In genomic region chr17:81231766-81232581, GRCh38 we compare ENCODE assay signal across 24 cellular contexts. TPM values are rescaled to one million over a fixed set of nuclear protein-coding genes. Genes with fewer than 3 reads are reported as not detected.
DNase-seq lines count a peak whose midpoint lies in the region; ATAC-seq, FAIRE-seq and TF ChIP-seq lines count a peak whose summit lies in the region.
"Had no signal": no experiment of that assay in that cellular context is flagged by ENCODE, and none has a peak within 500 bp of the region (broad histone marks: within the 10 kb centered on the region; RNA-seq: fewer than 3 reads in every experiment).

No MANE protein-coding gene starts in this region.

- CTCF ChIA-PET in HepG2 (lab: Yijun Ruan, JAX; ENCODE audit: low intra/inter-chr PET ratio, low total read pairs) (no interaction called here), Calu3 (lab: Charles Lee) (no interaction called here)

- H3K27me3 ChIP-seq in HepG2 (ENCODE audit: control insufficient read depth in 1 of 2, insufficient read depth in 2 of 2, low read length in 2 of 2) (no peaks in the 10 kb centered on the region), right lobe of liver (no peaks in the 10 kb centered on the region), osteoblast (ENCODE audit: insufficient read depth, low read length) (no peaks in the 10 kb centered on the region)
- H3K27me3 ChIP-seq: BLaER1 had no signal

- H2AFZ ChIP-seq in HepG2 (ENCODE audit: low read length) (no peak overlapping the region), osteoblast (ENCODE audit: low read length) (no peak overlapping the region)
- H2AFZ ChIP-seq: GM23338 had no signal

- TF ChIP-seq POLR2A in HepG2 (IDR thresholded peaks at IDR 0.05; ENCODE audit: insufficient read depth in 1 of 2, low read depth in 2 of 2, low read length in 2 of 2): no peak
- TF ChIP-seq POLR2A in right lobe of liver (IDR thresholded peaks at IDR 0.05): no peak

- TF ChIP-seq RAD21 in HepG2 (CRISPR knock-in tag; IDR thresholded peaks at IDR 0.05): no peak

- BruUV-seq in HepG2 (replicated peaks; lab: Mats Ljungman, UMichigan) (no TSS peak), Calu3 (replicated peaks; lab: Mats Ljungman, UMichigan) (no TSS peak)

- 96% methylated on average over 28 of the region's 43 CpGs for WGBS in HepG2 (ENCODE audit: low lambda C conversion rate)
- 100% methylated on average over 7 of the region's 43 CpGs for WGBS in right lobe of liver (ENCODE audit: insufficient coverage, low coverage, low lambda C conversion rate, missing lambda C conversion rate)

- H3K4me1 ChIP-seq in HepG2 (ENCODE audit: insufficient read depth, low read length) (peaks cover 2% of the 10 kb centered on the region; the same call in 1 of the 2 replicates), right lobe of liver (no peaks in the 10 kb centered on the region), kidney (ENCODE audit: control insufficient read depth in 1 of 2, insufficient read depth in 1 of 2, low read depth in 1 of 2, low read length in 2 of 2) (no peaks in the 10 kb centered on the region), osteoblast (ENCODE audit: insufficient read depth, low read length) (no peaks in the 10 kb centered on the region)
- H3K4me1 ChIP-seq: HAP-1 had no signal

- no peaks in the 10 kb centered on the region for H3K9me3 Mint-ChIP-seq in Calu3 (ENCODE audit: low read depth, unreplicated experiment)
- H3K9me3 Mint-ChIP-seq: CD4-positive, CD25-positive, alpha-beta regulatory T cell; CD8-positive, alpha-beta T cell; GM23338 had no signal

- H3K36me3 ChIP-seq in HepG2 (replicated peaks in 1 of 2; ENCODE audit: control insufficient read depth in 1 of 2, insufficient read depth in 2 of 2, low read length in 2 of 2) (peaks cover 25 to 32% of the 10 kb centered on the region in 2 experiments; a peak in 4 of 5 replicates), right lobe of liver (peaks cover 0 to 20% (median 1%) of the 10 kb centered on the region in 4 donors), kidney (ENCODE audit: control insufficient read depth in 1 of 2, insufficient read depth in 2 of 2, low read length in 2 of 2) (peaks cover 5 to 10% of the 10 kb centered on the region in 2 donors), osteoblast (ENCODE audit: insufficient read depth, low read length) (peaks cover 14% of the 10 kb centered on the region)

- H3K4me3 Mint-ChIP-seq in Calu3 (ENCODE audit: low read depth, unreplicated experiment): no peak overlapping the region
- H3K4me3 Mint-ChIP-seq: B cell; CD8-positive, alpha-beta T cell; GM23338 had no signal

- TF ChIP-seq CTCF in HepG2 (CRISPR knock-in tag; IDR thresholded peaks at IDR 0.05) (no peak), right lobe of liver (IDR thresholded peaks at IDR 0.05) (no peak), kidney (IDR thresholded peaks at IDR 0.05; ENCODE audit: borderline replicate concordance, extremely low read depth, insufficient read depth) (no peak), osteoblast (IDR thresholded peaks at IDR 0.05; ENCODE audit: extremely low read depth, low read depth, low read length) (no peak), Calu3 (IDR thresholded peaks at IDR 0.05; ENCODE audit: unreplicated experiment) (no peak)

- no peak overlapping the region for H3K4me2 ChIP-seq in HepG2 (ENCODE audit: low read depth, low read length)
- H3K4me2 ChIP-seq in osteoblast (ENCODE audit: insufficient read depth, low read length): no peak overlapping the region
- H3K4me2 ChIP-seq: BLaER1, GM23338 had no signal

- POLR2A ChIA-PET in HepG2 (lab: Yijun Ruan, JAX): interaction anchor here (1.3 kb wide), 1 partner anchor 9 kb away, joined by 6 read pairs; the partner anchor contains the start of gene CEP131

- no peaks in the 10 kb centered on the region for H3K4me1 Mint-ChIP-seq in Calu3 (ENCODE audit: low read depth, unreplicated experiment)
- H3K4me1 Mint-ChIP-seq: GM23338 had no signal

- in situ Hi-C loops in HepG2 (cut with HindIII; ENCODE audit: extremely low pct_ligation_motif_present, low pct_unique_long_range_greater_than_20kb): no loop called here

- TF ChIP-seq EP300 in HepG2 (IDR thresholded peaks at IDR 0.05; ENCODE audit: low read depth in 2 of 2, low read length in 2 of 2) (no peak), HepG2 (CRISPR knock-in tag; IDR thresholded peaks at IDR 0.05; ENCODE audit: borderline replicate concordance) (no peak)

- H4K20me1 ChIP-seq in HepG2 (ENCODE audit: insufficient read depth, low read length) (no peaks in the 10 kb centered on the region), osteoblast (ENCODE audit: insufficient read depth, low read length) (peaks cover 7% of the 10 kb centered on the region)

- FAIRE-seq in HepG2 (lab: Jason Lieb, UNC) (no peak), kidney (lab: Jason Lieb, UNC) (no peak)
- FAIRE-seq: A204.1, D721Med, GM18507, H54 had no signal

- H3K79me2 ChIP-seq in HepG2 (ENCODE audit: insufficient read depth, low read length) (peaks cover 3% of the 10 kb centered on the region), osteoblast (ENCODE audit: insufficient read depth, low read length) (peaks cover 22% of the 10 kb centered on the region)

- ATAC-seq in Right ventricle myocardium inferior (no peak), left ventricle myocardium superior (no peak), HepG2 (no peak), right lobe of liver (no peak)
- ATAC-seq: CD8-positive, alpha-beta T cell; GM23338 had no signal

- H3K9me3 ChIP-seq in HepG2 (ENCODE audit: low read length): no peaks in the 10 kb centered on the region
- H3K9me3 ChIP-seq in right lobe of liver: no peaks in the 10 kb centered on the region
- H3K9me3 ChIP-seq in kidney (ENCODE audit: control insufficient read depth in 1 of 2, low read length in 2 of 2): no peaks in the 10 kb centered on the region
- H3K9me3 ChIP-seq in osteoblast (ENCODE audit: low read depth, low read length): no peaks in the 10 kb centered on the region
- H3K9me3 ChIP-seq: HAP-1 had no signal

- no peak overlapping the region for H3K27ac Mint-ChIP-seq in Calu3 (ENCODE audit: unreplicated experiment)
- H3K27ac Mint-ChIP-seq: B cell; CD8-positive, alpha-beta T cell had no signal

- H3K27ac ChIP-seq in HepG2 (ENCODE audit: extremely low read length, insufficient read depth, low read length): no peak overlapping the region
- H3K27ac ChIP-seq in right lobe of liver: no peak overlapping the region
- no peak overlapping the region for H3K27ac ChIP-seq in kidney (ENCODE audit: low read depth in 2 of 2, low read length in 2 of 2)
- H3K27ac ChIP-seq in osteoblast (ENCODE audit: low read depth, low read length): no peak overlapping the region
- H3K27ac ChIP-seq: 22Rv1, BLaER1, C4-2B had no signal

- H3K9ac ChIP-seq in HepG2 (ENCODE audit: insufficient read depth, low read depth, low read length) (no peak overlapping the region), kidney (ENCODE audit: low read length in 2 of 2) (no peak overlapping the region)
- H3K9ac ChIP-seq: BLaER1 had no signal

- no peaks in the 10 kb centered on the region for H3K27me3 Mint-ChIP-seq in Calu3 (ENCODE audit: unreplicated experiment)
- H3K27me3 Mint-ChIP-seq: B cell; CD4-positive, CD25-positive, alpha-beta regulatory T cell had no signal

- intact Hi-C loops in Right ventricle myocardium inferior (cut with DNase I): no loop called here
- intact Hi-C loops in left ventricle myocardium superior (cut with micrococcal nuclease): no loop called here
- intact Hi-C loops in HepG2 (cut with micrococcal nuclease; ENCODE audit: unreplicated experiment): no loop called here
- intact Hi-C loops in right lobe of liver (cut with DNase I): loop anchor here in 1 of 2 donors (10.0 kb wide), 1 partner anchor 87 kb away; no protein-coding TSS in a partner anchor
- intact Hi-C loops in kidney (cut with DNase I): no loop called here
- intact Hi-C loops in Calu3 (cut with micrococcal nuclease; ENCODE audit: unreplicated experiment): no loop called here

- peaks cover 12% of the 10 kb centered on the region for H3K36me3 Mint-ChIP-seq in Calu3 (ENCODE audit: insufficient read depth, unreplicated experiment)

- peak; percentile 61 for DNase-seq in Right ventricle myocardium inferior (ENCODE audit: missing footprints)
- no peak for DNase-seq in left ventricle myocardium superior
- DNase-seq in HepG2 (ENCODE audit: low spot score): no peak
- no peak for DNase-seq in right lobe of liver
- DNase-seq in kidney: peak; percentile 70
- no peak for DNase-seq in osteoblast (ENCODE audit: insufficient read length, low spot score, missing footprints)
- DNase-seq in Calu3: no peak
- DNase-seq: Caco-2; CD4-positive, CD25-positive, alpha-beta regulatory T cell; CD8-positive, alpha-beta T cell; DMS 273 treated with DMSO at 0.1 percent for 48 hours; DMS79; EL; GDM1 had no signal

- H3K4me3 ChIP-seq in HepG2 (replicated peaks in 1 of 3; ENCODE audit: insufficient read depth in 1 of 3, low read depth in 2 of 3, low read length in 3 of 3): no peak overlapping the region
- H3K4me3 ChIP-seq in right lobe of liver: no peak overlapping the region
- no peak overlapping the region for H3K4me3 ChIP-seq in kidney (ENCODE audit: low read length in 2 of 2)
- H3K4me3 ChIP-seq in osteoblast (ENCODE audit: insufficient read depth, low read length): no peak overlapping the region
- H3K4me3 ChIP-seq: BLaER1, GM23338, HAP-1 had no signal

RNA-seq across cellular contexts. Expression of gene TEPSIN, which starts 6.9 kb away (rescaled TPM):
- total RNA-seq in Right ventricle myocardium inferior (11.1 TPM), left ventricle myocardium superior (13.8 TPM), HepG2 (2016; rRNA removed; fragmentation: Illumina TruSeq; extraction: Trizol) (8.5 and 18.8 TPM in 2 replicates), right lobe of liver (10 to 100 TPM; 11.9 to 27.6 (median 18.1) TPM), kidney (42.8 TPM), osteoblast (16.6 and 18.0 TPM in 2 replicates), Calu3 (2022) (37.0 and 38.6 TPM in 2 replicates)
- 5.0 and 7.5 TPM in 2 replicates for total RNA-seq in HepG2 (2016; cell fraction: cytosol; rRNA removed; fragmentation: Illumina TruSeq; extraction: Trizol; ENCODE audit: low read depth)
- total RNA-seq in HepG2 (2016; cell fraction: insoluble cytoplasmic fraction; rRNA removed; fragmentation: Illumina TruSeq; extraction: Trizol): 7.1 and 20.3 TPM in 2 replicates
- total RNA-seq in HepG2 (2016; cell fraction: membrane; rRNA removed; fragmentation: Illumina TruSeq; extraction: Trizol): 7.0 and 8.1 TPM in 2 replicates
- 24.5 and 27.8 TPM in 2 replicates for total RNA-seq in HepG2 (2016; cell fraction: nucleus; rRNA removed; fragmentation: Illumina TruSeq; extraction: Trizol)
- polyA plus RNA-seq in HepG2 (2011; rRNA removed) (16.1 and 19.7 TPM in 2 replicates), kidney (ENCODE audit: insufficient read depth, low read depth, low replicate concordance) (13.9 TPM)
- 4.0 and 8.2 TPM in 2 replicates for polyA plus RNA-seq in HepG2 (2011; cell fraction: cytosol; rRNA removed)
- polyA plus RNA-seq in HepG2 (2011; cell fraction: nucleus; rRNA removed): 328 and 418 TPM in 2 replicates
- polyA plus RNA-seq in HepG2 (2012): 9.5 and 16.4 TPM in 2 replicates
- polyA plus RNA-seq in HepG2 (2016; cell fraction: cytosol; fragmentation: Illumina TruSeq; extraction: Trizol; ENCODE audit: low read depth): 2.4 and 2.5 TPM in 2 replicates
- 6.3 and 9.9 TPM in 2 replicates for polyA plus RNA-seq in HepG2 (2016; cell fraction: insoluble cytoplasmic fraction; fragmentation: Illumina TruSeq; extraction: Trizol; ENCODE audit: low read depth)
- 4.3 and 6.0 TPM in 2 replicates for polyA plus RNA-seq in HepG2 (2016; cell fraction: membrane; fragmentation: Illumina TruSeq; extraction: Trizol; ENCODE audit: low read depth)
- 90.2 and 98.6 TPM in 2 replicates for polyA plus RNA-seq in HepG2 (2016; cell fraction: nucleus; fragmentation: Illumina TruSeq; extraction: Trizol; ENCODE audit: insufficient read depth, low read depth)
- polyA minus RNA-seq in HepG2 (2011; rRNA and poly(A)+ RNA removed; ENCODE audit: low replicate concordance): 14.1 and 21.0 TPM in 2 replicates
- 3.4 and 3.7 TPM in 2 replicates for polyA minus RNA-seq in HepG2 (2011; cell fraction: cytosol; rRNA and poly(A)+ RNA removed)
- 39.0 and 47.9 TPM in 2 replicates for polyA minus RNA-seq in HepG2 (2011; cell fraction: nucleus; rRNA and poly(A)+ RNA removed)

RNA-seq across cellular contexts. Expression of gene NDUFAF8, which starts 7.1 kb away (rescaled TPM):
- total RNA-seq in Right ventricle myocardium inferior (58.0 TPM), left ventricle myocardium superior (53.7 TPM), HepG2 (2016; rRNA removed; fragmentation: Illumina TruSeq; extraction: Trizol) (213 and 233 TPM in 2 replicates), right lobe of liver (10 to 100 TPM; 15.7 to 35.9 (median 23.3) TPM), kidney (38.6 TPM), osteoblast (19.9 and 28.0 TPM in 2 replicates), Calu3 (2022) (53.3 and 54.1 TPM in 2 replicates)
- 565 and 636 TPM in 2 replicates for total RNA-seq in HepG2 (2016; cell fraction: cytosol; rRNA removed; fragmentation: Illumina TruSeq; extraction: Trizol; ENCODE audit: low read depth)
- 209 and 214 TPM in 2 replicates for total RNA-seq in HepG2 (2016; cell fraction: insoluble cytoplasmic fraction; rRNA removed; fragmentation: Illumina TruSeq; extraction: Trizol)
- 441 and 487 TPM in 2 replicates for total RNA-seq in HepG2 (2016; cell fraction: membrane; rRNA removed; fragmentation: Illumina TruSeq; extraction: Trizol)
- 99.9 and 114 TPM in 2 replicates for total RNA-seq in HepG2 (2016; cell fraction: nucleus; rRNA removed; fragmentation: Illumina TruSeq; extraction: Trizol)
- polyA plus RNA-seq in HepG2 (2011; rRNA removed) (62.4 and 75.6 TPM in 2 replicates), kidney (ENCODE audit: insufficient read depth, low read depth, low replicate concordance) (134 TPM)
- 52.0 and 67.0 TPM in 2 replicates for polyA plus RNA-seq in HepG2 (2011; cell fraction: cytosol; rRNA removed)
- polyA plus RNA-seq in HepG2 (2011; cell fraction: nucleus; rRNA removed): 67.0 and 99.7 TPM in 2 replicates
- 74.7 and 106 TPM in 2 replicates for polyA plus RNA-seq in HepG2 (2012)
- 562 and 639 TPM in 2 replicates for polyA plus RNA-seq in HepG2 (2016; cell fraction: cytosol; fragmentation: Illumina TruSeq; extraction: Trizol; ENCODE audit: low read depth)
- polyA plus RNA-seq in HepG2 (2016; cell fraction: insoluble cytoplasmic fraction; fragmentation: Illumina TruSeq; extraction: Trizol; ENCODE audit: low read depth): 170 and 188 TPM in 2 replicates
- polyA plus RNA-seq in HepG2 (2016; cell fraction: membrane; fragmentation: Illumina TruSeq; extraction: Trizol; ENCODE audit: low read depth): 357 and 397 TPM in 2 replicates
- polyA plus RNA-seq in HepG2 (2016; cell fraction: nucleus; fragmentation: Illumina TruSeq; extraction: Trizol; ENCODE audit: insufficient read depth, low read depth): 180 and 208 TPM in 2 replicates
- polyA minus RNA-seq in HepG2 (2011; rRNA and poly(A)+ RNA removed; ENCODE audit: low replicate concordance): 13.6 and 21.7 TPM in 2 replicates
- polyA minus RNA-seq in HepG2 (2011; cell fraction: cytosol; rRNA and poly(A)+ RNA removed): 4.9 and 8.2 TPM in 2 replicates
- 26.2 and 31.2 TPM in 2 replicates for polyA minus RNA-seq in HepG2 (2011; cell fraction: nucleus; rRNA and poly(A)+ RNA removed)

RNA-seq across cellular contexts. Expression of gene CEP131, which starts 9.2 kb away (rescaled TPM):
- total RNA-seq in Right ventricle myocardium inferior (8.9 TPM), left ventricle myocardium superior (13.6 TPM), HepG2 (2016; rRNA removed; fragmentation: Illumina TruSeq; extraction: Trizol) (11.1 and 16.8 TPM in 2 replicates), right lobe of liver (1 to 10 TPM; 1.5 to 4.3 (median 2.1) TPM), kidney (7.5 TPM), osteoblast (7.7 and 8.7 TPM in 2 replicates), Calu3 (2022) (25.2 and 28.2 TPM in 2 replicates)
- 2.2 and 3.5 TPM in 2 replicates for total RNA-seq in HepG2 (2016; cell fraction: cytosol; rRNA removed; fragmentation: Illumina TruSeq; extraction: Trizol; ENCODE audit: low read depth)
- total RNA-seq in HepG2 (2016; cell fraction: insoluble cytoplasmic fraction; rRNA removed; fragmentation: Illumina TruSeq; extraction: Trizol): 8.4 and 18.4 TPM in 2 replicates
- total RNA-seq in HepG2 (2016; cell fraction: membrane; rRNA removed; fragmentation: Illumina TruSeq; extraction: Trizol): 5.8 and 6.2 TPM in 2 replicates
- 10.7 and 12.3 TPM in 2 replicates for total RNA-seq in HepG2 (2016; cell fraction: nucleus; rRNA removed; fragmentation: Illumina TruSeq; extraction: Trizol)
- polyA plus RNA-seq in HepG2 (2011; rRNA removed) (5.0 and 5.6 TPM in 2 replicates), kidney (ENCODE audit: insufficient read depth, low read depth, low replicate concordance) (6.9 TPM)
- 3.0 and 5.8 TPM in 2 replicates for polyA plus RNA-seq in HepG2 (2011; cell fraction: cytosol; rRNA removed)
- 31.7 and 46.2 TPM in 2 replicates for polyA plus RNA-seq in HepG2 (2011; cell fraction: nucleus; rRNA removed)
- polyA plus RNA-seq in HepG2 (2012): 6.3 and 6.8 TPM in 2 replicates
- polyA plus RNA-seq in HepG2 (2016; cell fraction: cytosol; fragmentation: Illumina TruSeq; extraction: Trizol; ENCODE audit: low read depth): 2.7 and 3.3 TPM in 2 replicates
- 11.8 and 13.5 TPM in 2 replicates for polyA plus RNA-seq in HepG2 (2016; cell fraction: insoluble cytoplasmic fraction; fragmentation: Illumina TruSeq; extraction: Trizol; ENCODE audit: low read depth)
- polyA plus RNA-seq in HepG2 (2016; cell fraction: membrane; fragmentation: Illumina TruSeq; extraction: Trizol; ENCODE audit: low read depth): 4.3 and 4.6 TPM in 2 replicates
- polyA plus RNA-seq in HepG2 (2016; cell fraction: nucleus; fragmentation: Illumina TruSeq; extraction: Trizol; ENCODE audit: insufficient read depth, low read depth): 35.7 and 41.4 TPM in 2 replicates
- 4.8 and 5.8 TPM in 2 replicates for polyA minus RNA-seq in HepG2 (2011; rRNA and poly(A)+ RNA removed; ENCODE audit: low replicate concordance)
- 3.0 and 4.2 TPM in 2 replicates for polyA minus RNA-seq in HepG2 (2011; cell fraction: cytosol; rRNA and poly(A)+ RNA removed)
- 7.6 and 8.0 TPM in 2 replicates for polyA minus RNA-seq in HepG2 (2011; cell fraction: nucleus; rRNA and poly(A)+ RNA removed)

Comparison
In these comparisons a context has a peak if more than half of its experiments do, and no peak if none do; other contexts are left out.
1. DNase-seq: peak in Right ventricle myocardium inferior (single experiment) and kidney (single experiment); none in left ventricle myocardium superior (single experiment), HepG2 (single experiment), right lobe of liver (0 of 3), osteoblast (single experiment) and Calu3 (single experiment).